16 cellular contexts compared by ENCODE assay signal in the genomic region with DNA sequence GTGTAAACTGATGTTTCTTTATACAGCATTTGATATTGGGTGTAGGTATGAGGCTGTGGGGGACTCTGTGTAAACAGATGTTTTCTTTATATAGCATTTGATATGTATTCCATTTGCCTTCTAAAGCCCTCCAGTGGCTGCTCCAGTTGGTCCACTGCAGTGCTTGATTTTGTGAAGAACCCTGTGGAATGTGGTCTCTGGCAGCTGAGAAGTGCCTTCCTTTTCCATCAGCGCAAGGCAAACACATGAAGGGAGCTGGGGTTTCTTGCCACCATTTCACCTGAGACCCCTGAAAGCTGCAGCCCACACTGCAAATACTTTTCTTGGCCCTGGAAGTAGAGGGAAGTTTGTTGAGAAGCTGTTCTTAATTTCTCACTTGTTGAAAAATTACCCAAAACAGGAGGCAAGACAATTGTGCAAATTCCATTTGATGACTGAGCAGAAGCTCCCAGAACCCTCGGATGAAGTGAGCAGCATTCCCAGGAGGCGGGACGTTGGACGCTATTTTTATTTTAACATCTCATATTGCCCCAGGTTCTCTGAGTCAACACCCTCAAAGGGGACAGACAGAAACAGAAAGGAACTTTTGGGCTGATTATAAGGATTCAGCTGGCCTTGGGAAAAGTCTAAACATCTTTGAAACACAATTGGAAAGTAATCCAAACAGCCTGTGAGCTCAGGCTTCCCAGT.
A peak's percentile ranks its signal among the peaks of the same experiment; 100 is the strongest.
DNase-seq lines count a peak whose midpoint lies in the region; ATAC-seq and TF ChIP-seq lines count a peak whose summit lies in the region.
"Had no signal": no experiment of that assay in that cellular context is flagged by ENCODE, and none has a peak within 500 bp of the region (broad histone marks: within the 10 kb centered on the region; RNA-seq: fewer than 3 reads in every experiment).

No MANE protein-coding gene starts in this region.

- no peak for TF ChIP-seq POLR2A in ovary (IDR thresholded peaks at IDR 0.05)

- no peaks in the 10 kb centered on the region for H3K9me3 ChIP-seq in SJSA1 (replicated peaks)
- no peaks in the 10 kb centered on the region for H3K9me3 ChIP-seq in fibroblast of lung (ENCODE audit: control insufficient read depth, insufficient read depth, low read depth, low read length)
- H3K9me3 ChIP-seq in ovary = no peaks in the 10 kb centered on the region
- H3K9me3 ChIP-seq: lower lobe of right lung, testis had no signal

- no peaks in the 10 kb centered on the region for H4K20me1 ChIP-seq in fibroblast of lung (ENCODE audit: control insufficient read depth, extremely low read depth, insufficient read depth, low read length)

- H3K27me3 ChIP-seq in ACC112 (ENCODE audit: insufficient read depth, low read length) (no peaks in the 10 kb centered on the region), SJSA1 (replicated peaks) (no peaks in the 10 kb centered on the region), fibroblast of lung (ENCODE audit: control insufficient read depth, insufficient read depth, low read length) (no peaks in the 10 kb centered on the region), ovary (no peaks in the 10 kb centered on the region)
- H3K27me3 ChIP-seq: testis had no signal

- H3K9ac ChIP-seq in fibroblast of lung (ENCODE audit: insufficient read depth, low read length) = no peak overlapping the region
- H3K9ac ChIP-seq: parathyroid adenoma had no signal

- no peaks in the 10 kb centered on the region for H3K79me2 ChIP-seq in ACC112 (ENCODE audit: control insufficient read depth, insufficient read depth, low read length, unreplicated experiment)
- no peaks in the 10 kb centered on the region for H3K79me2 ChIP-seq in fibroblast of lung (ENCODE audit: control insufficient read depth, insufficient read depth, low read length)
- H3K79me2 ChIP-seq: parathyroid adenoma had no signal

- no peak for TF ChIP-seq EP300 in ovary (IDR thresholded peaks at IDR 0.05)

- peak overlapping the region; percentile 69 for H3K4me3 ChIP-seq in ACC112 (ENCODE audit: low read depth, low read length)
- H3K4me3 ChIP-seq in SJSA1 = no peak overlapping the region
- H3K4me3 ChIP-seq in fibroblast of lung (replicated peaks in 1 of 4; ENCODE audit: control extremely low read depth in 1 of 4, insufficient read depth in 1 of 4, low read depth in 3 of 4, low read length in 4 of 4) = peak overlapping the region in 3 of 4 experiments; percentile 13 to 25 (median 15)
- no peak overlapping the region for H3K4me3 ChIP-seq in ovary
- H3K4me3 ChIP-seq: lower lobe of right lung, testis had no signal

- no peak for TF ChIP-seq CTCF in fibroblast of lung (conservative IDR thresholded peaks at IDR 0.05 in 1 of 2, IDR thresholded peaks at IDR 0.05 in 1 of 2; ENCODE audit: low read depth in 1 of 2, low read length in 2 of 2)
- no peak for TF ChIP-seq CTCF in ovary (IDR thresholded peaks at IDR 0.05)

- peak; percentile 57 to 68 for DNase-seq in SJSA1 (ENCODE audit: low read depth in 1 of 2, low spot score in 2 of 2)
- DNase-seq in fibroblast of lung (ENCODE audit: low read depth in 2 of 2) = peak; percentile 28 to 83
- peak in 3 of 5 donors; percentile 45 to 56 (median 55) for DNase-seq in ovary
- no peak for DNase-seq in caudate nucleus (lab: John Stamatoyannopoulos, UW)
- DNase-seq in NCI-H524 (lab: John Stamatoyannopoulos, UW) = no peak
- no peak for DNase-seq in SHP77 treated with DMSO at 0.1 percent for 48 hours (lab: John Stamatoyannopoulos, UW)
- DNase-seq: ACHN, glutamatergic neuron, Kasumi-1, lower lobe of right lung, RPMI8226, testis had no signal

- peak overlapping the region; percentile 57; the same call in 1 of the 2 replicates for H3K27ac ChIP-seq in ACC112 (ENCODE audit: low read depth, low read length)
- peak overlapping the region; percentile 73 for H3K27ac ChIP-seq in SJSA1
- peak overlapping the region; percentile 70 for H3K27ac ChIP-seq in fibroblast of lung (ENCODE audit: insufficient read depth, low read length)
- H3K27ac ChIP-seq in ovary = peak overlapping the region in 1 of 2 donors; percentile 20
- no peak overlapping the region for H3K27ac ChIP-seq in caudate nucleus (ENCODE audit: low read depth, low read length)
- H3K27ac ChIP-seq: lower lobe of right lung, parathyroid adenoma, testis, VCaP had no signal

- WGBS in ovary, 3 donors = 6 to 14% (median 8%) methylated on average over 5 of the region's 5 CpGs

- H3K4me2 ChIP-seq in fibroblast of lung (ENCODE audit: extremely low read depth, insufficient read depth, low read length) = peak overlapping the region; percentile 79

- H2AFZ ChIP-seq in ACC112 (ENCODE audit: low read length, unreplicated experiment) (no peak overlapping the region), fibroblast of lung (ENCODE audit: low read length) (no peak overlapping the region)
- H2AFZ ChIP-seq: parathyroid adenoma had no signal

- ATAC-seq in GM21717 (IDR thresholded peaks at IDR 0.05; ENCODE audit: unreplicated experiment) = no peak

- H3K36me3 ChIP-seq in ACC112 (ENCODE audit: insufficient read depth, low read length) (no peaks in the 10 kb centered on the region), SJSA1 (no peaks in the 10 kb centered on the region), fibroblast of lung (ENCODE audit: control insufficient read depth, insufficient read depth, low read length) (no peaks in the 10 kb centered on the region), ovary (no peaks in the 10 kb centered on the region)
- H3K36me3 ChIP-seq: lower lobe of right lung had no signal

- peaks cover 24% of the 10 kb centered on the region for H3K4me1 ChIP-seq in ACC112 (ENCODE audit: control insufficient read depth, insufficient read depth, low read length, unreplicated experiment)
- H3K4me1 ChIP-seq in SJSA1 (replicated peaks) = peaks cover 29% of the 10 kb centered on the region
- peaks cover 16% of the 10 kb centered on the region for H3K4me1 ChIP-seq in fibroblast of lung (ENCODE audit: control insufficient read depth, extremely low read depth, insufficient read depth, low read length)
- H3K4me1 ChIP-seq in ovary (ENCODE audit: insufficient read depth) = peaks cover 14% of the 10 kb centered on the region
- H3K4me1 ChIP-seq: parathyroid adenoma had no signal

- intact Hi-C loops in ovary (cut with DNase I) = no loop called here

Comparison
In these comparisons a context has a peak if more than half of its experiments do, and no peak if none do; other contexts are left out.
1. H3K4me3 ChIP-seq: peak in ACC112 (single experiment) and fibroblast of lung (3 of 4); none in SJSA1 (single experiment) and ovary (single experiment).
2. DNase-seq: peak in SJSA1 (2 of 2), fibroblast of lung (2 of 2) and ovary (3 of 5); none in caudate nucleus (0 of 61), NCI-H524 (0 of 2) and SHP77 treated with DMSO at 0.1 percent for 48 hours (single experiment).